In genomic region chr18:49934457-49934856, GRCh38 we compare ENCODE assay signal across 19 cellular contexts.
DNase-seq lines count a peak whose midpoint lies in the region; ATAC-seq and TF ChIP-seq lines count a peak whose summit lies in the region.
"Had no signal": no experiment of that assay in that cellular context is flagged by ENCODE, and none has a peak within 500 bp of the region (broad histone marks: within the 10 kb centered on the region; RNA-seq: fewer than 3 reads in every experiment).

No MANE protein-coding gene starts in this region.

- DNase-seq in T-helper 1 cell (no peak), adipocyte (ENCODE audit: low read depth) (peak; percentile 30), retina (peak; percentile 61), Caco-2 (no peak), GF-D8 (lab: John Stamatoyannopoulos, UW) (no peak)
- DNase-seq: activated effector memory CD4-positive, alpha-beta T cell treated with anti-CD3 and anti-CD28 coated beads, Interleukin-2, amount 50 U/mL, for 16 hours; heart left ventricle; NCI-H1092 treated with DMSO at 0.1 percent for 48 hours; NK-92 treated with Interleukin-12 subunit alpha and Interleukin-12 subunit beta, amount 100 ng/mL, for 24 hours; stimulated activated CD4-positive, alpha-beta T cell treated with anti-CD3 and anti-CD28 coated beads, Interleukin-15, amount 100 ng/mL, for 24 hours; stimulated activated naive CD4-positive, alpha-beta T cell treated with Interleukin-2 at 50 U/mL for 16 hours; T-cell had no signal

- peaks cover 3% of the 10 kb centered on the region for H3K36me3 Mint-ChIP-seq in T-helper 1 cell treated with Interleukin-12 subunit alpha and Interleukin-12 subunit beta and Interleukin-4 antibody, amounts not matched to agents 30 μg/mL and 1 μg/mL, for 36 hours (ENCODE audit: low read depth)
- H3K36me3 Mint-ChIP-seq in Caco-2 (ENCODE audit: insufficient read depth, unreplicated experiment): peaks cover 5% of the 10 kb centered on the region
- H3K36me3 Mint-ChIP-seq: CD14-positive monocyte, T-cell, WTC11 had no signal

- intact Hi-C loops in Caco-2 (cut with micrococcal nuclease; ENCODE audit: unreplicated experiment): no loop called here

- CTCF ChIA-PET in Caco-2 (lab: Charles Lee): no interaction called here

- H3K4me3 Mint-ChIP-seq in T-helper 1 cell treated with Interleukin-12 subunit alpha and Interleukin-12 subunit beta and Interleukin-4 antibody, amounts not matched to agents 30 μg/mL and 1 μg/mL, for 36 hours: no peak overlapping the region
- H3K4me3 Mint-ChIP-seq in Caco-2 (ENCODE audit: unreplicated experiment): no peak overlapping the region
- H3K4me3 Mint-ChIP-seq: CD14-positive monocyte, T-cell, WTC11 had no signal

- H3K4me1 Mint-ChIP-seq in T-helper 1 cell treated with Interleukin-12 subunit alpha and Interleukin-12 subunit beta and Interleukin-4 antibody, amounts not matched to agents 30 μg/mL and 1 μg/mL, for 36 hours (ENCODE audit: low read depth): peaks cover 11% of the 10 kb centered on the region
- no peaks in the 10 kb centered on the region for H3K4me1 Mint-ChIP-seq in Caco-2 (ENCODE audit: low read depth, unreplicated experiment)
- H3K4me1 Mint-ChIP-seq: WTC11 had no signal

- no peaks in the 10 kb centered on the region for H3K9me3 ChIP-seq in adipocyte (ENCODE audit: control insufficient read depth, low read length)
- H3K9me3 ChIP-seq in Caco-2: no peaks in the 10 kb centered on the region
- H3K9me3 ChIP-seq: heart left ventricle had no signal

- peaks cover 17% of the 10 kb centered on the region for H3K4me1 ChIP-seq in adipocyte (ENCODE audit: control insufficient read depth, insufficient read depth, low read length)
- H3K4me1 ChIP-seq in Caco-2: no peaks in the 10 kb centered on the region

- peaks cover 4% of the 10 kb centered on the region for H3K27me3 Mint-ChIP-seq in T-helper 1 cell treated with Interleukin-12 subunit alpha and Interleukin-12 subunit beta and Interleukin-4 antibody, amounts not matched to agents 30 μg/mL and 1 μg/mL, for 36 hours (ENCODE audit: low read depth)
- no peaks in the 10 kb centered on the region for H3K27me3 Mint-ChIP-seq in Caco-2 (ENCODE audit: insufficient read depth, unreplicated experiment)

- peak overlapping the region; percentile 77 for H3K9ac ChIP-seq in adipocyte (ENCODE audit: low read length)
- H3K9ac ChIP-seq: KMS-11 had no signal

- H3K27ac Mint-ChIP-seq in T-helper 1 cell treated with Interleukin-12 subunit alpha and Interleukin-12 subunit beta and Interleukin-4 antibody, amounts not matched to agents 30 μg/mL and 1 μg/mL, for 36 hours: peak overlapping the region; percentile 17
- no peak overlapping the region for H3K27ac Mint-ChIP-seq in Caco-2 (ENCODE audit: unreplicated experiment)
- H3K27ac Mint-ChIP-seq: T-cell, WTC11 had no signal

- TF ChIP-seq CTCF in Caco-2 (IDR thresholded peaks at IDR 0.05; ENCODE audit: insufficient read depth in 1 of 2, low read depth in 1 of 2, low read length in 1 of 2, severe bottlenecking in 1 of 2, unreplicated experiment in 1 of 2): no peak

- H3K4me3 ChIP-seq in adipocyte (ENCODE audit: low read length) (no peak overlapping the region), Caco-2 (ENCODE audit: low read depth, low read length) (no peak overlapping the region)
- H3K4me3 ChIP-seq: heart left ventricle had no signal

- peaks cover 3% of the 10 kb centered on the region for H3K27me3 ChIP-seq in adipocyte (replicated peaks; ENCODE audit: control insufficient read depth, insufficient read depth, low read length)
- H3K27me3 ChIP-seq in Caco-2 (replicated peaks; ENCODE audit: control insufficient read depth, insufficient read depth, low read length): no peaks in the 10 kb centered on the region
- H3K27me3 ChIP-seq: heart left ventricle had no signal

- ATAC-seq in HG02588 (IDR thresholded peaks at IDR 0.05; ENCODE audit: unreplicated experiment): peak; percentile 74
- no peak for ATAC-seq in HG03159 (IDR thresholded peaks at IDR 0.05; ENCODE audit: unreplicated experiment)
- ATAC-seq: esophagus mucosa, heart left ventricle, T-cell, WTC11 had no signal

- no TSS peak for BruUV-seq in Caco-2 (replicated peaks; lab: Mats Ljungman, UMichigan)

- no peaks in the 10 kb centered on the region for H3K36me3 ChIP-seq in adipocyte (ENCODE audit: control insufficient read depth, insufficient read depth, low read length, severe bottlenecking)
- no peaks in the 10 kb centered on the region for H3K36me3 ChIP-seq in Caco-2 (ENCODE audit: control insufficient read depth, insufficient read depth, low read length)
- H3K36me3 ChIP-seq: heart left ventricle had no signal

- no peaks in the 10 kb centered on the region for H3K9me3 Mint-ChIP-seq in T-helper 1 cell treated with Interleukin-12 subunit alpha and Interleukin-12 subunit beta and Interleukin-4 antibody, amounts not matched to agents 30 μg/mL and 1 μg/mL, for 36 hours
- no peaks in the 10 kb centered on the region for H3K9me3 Mint-ChIP-seq in Caco-2 (ENCODE audit: unreplicated experiment)
- H3K9me3 Mint-ChIP-seq: CD14-positive monocyte, T-cell, WTC11 had no signal

- POLR2A ChIA-PET in Caco-2 (lab: Charles Lee): no interaction called here

Comparison
In these comparisons a context has a peak if more than half of its experiments do, and no peak if none do; other contexts are left out.
1. DNase-seq: peak in adipocyte (single experiment) and retina (single experiment); none in T-helper 1 cell (0 of 5), Caco-2 (0 of 2) and GF-D8 (single experiment).